In the genomic region with DNA sequence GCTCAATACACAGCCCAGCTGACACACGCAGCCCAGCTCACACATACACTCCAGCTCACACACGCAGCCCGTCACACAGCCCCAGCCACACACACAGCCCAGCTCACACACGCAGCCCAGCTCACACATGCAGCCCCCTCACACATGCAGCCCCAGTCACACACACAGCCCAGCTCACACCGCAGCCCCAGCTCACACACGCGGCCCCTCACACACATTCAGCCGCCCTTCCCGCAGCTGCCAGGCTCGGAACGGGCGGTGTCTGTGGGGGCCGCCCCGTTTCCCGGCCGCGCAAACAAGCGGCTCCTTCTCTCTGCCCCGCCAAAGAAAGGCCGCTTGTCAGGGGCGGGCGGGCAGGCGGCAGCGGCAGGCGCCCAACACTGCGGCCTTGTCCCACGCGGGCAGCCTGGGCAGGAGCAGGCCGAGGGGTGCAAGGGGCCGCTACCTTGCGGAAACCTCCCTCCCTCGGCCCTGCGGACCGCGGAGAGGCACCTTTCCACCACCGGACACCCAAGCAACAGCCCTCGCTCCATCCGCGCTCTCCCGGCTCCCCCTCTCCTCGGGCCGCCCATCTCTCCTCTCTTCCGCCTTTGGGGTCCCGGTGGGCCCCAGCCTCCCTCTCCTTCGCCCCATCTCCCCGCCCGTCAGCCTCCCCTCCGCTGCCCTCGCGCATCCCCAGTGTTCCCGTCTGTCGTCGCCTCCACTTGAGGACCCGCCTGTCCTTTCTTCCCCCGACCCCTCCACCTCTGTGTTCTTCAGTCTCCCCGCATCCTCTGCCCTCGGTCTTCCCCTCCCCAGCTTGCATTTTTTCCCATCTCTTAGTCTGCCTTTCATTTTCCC, we compare ENCODE assay signal across 8 cellular contexts. TPM values are rescaled to one million over a fixed set of nuclear protein-coding genes. Genes with fewer than 3 reads are reported as not detected.
DNase-seq lines count a peak whose midpoint lies in the region; ATAC-seq and TF ChIP-seq lines count a peak whose summit lies in the region.

No MANE protein-coding gene starts in this region.

- H3K27me3 ChIP-seq in esophagus (ENCODE audit: control insufficient read depth in 1 of 2, insufficient read depth in 2 of 2, low read length in 2 of 2) = no peaks in the 10 kb centered on the region
- no peaks in the 10 kb centered on the region for H3K27me3 ChIP-seq in uterus

- TF ChIP-seq CTCF in neural crest cell (conservative IDR thresholded peaks at IDR 0.05) (no peak), uterus (IDR thresholded peaks at IDR 0.05) (no peak)

- H3K4me3 Mint-ChIP-seq in neural crest cell = peak overlapping the region; percentile 89

- H3K36me3 Mint-ChIP-seq in neural crest cell (ENCODE audit: low read depth) = peaks cover 3% of the 10 kb centered on the region

- peak overlapping the region; percentile 73 for H3K27ac Mint-ChIP-seq in neural crest cell (ENCODE audit: unreplicated experiment)

- intact Hi-C loops in uterus (cut with DNase I; ENCODE audit: low total_unique reads) = no loop called here

- peaks cover 59% of the 10 kb centered on the region for H3K4me1 Mint-ChIP-seq in neural crest cell

- H3K27me3 Mint-ChIP-seq in neural crest cell (ENCODE audit: low read depth) = peaks cover 45% of the 10 kb centered on the region

- H3K27ac ChIP-seq in esophagus (ENCODE audit: low read depth in 2 of 2, low read length in 1 of 2) (peak overlapping the region; percentile 76 to 90), uterus (peak overlapping the region; percentile 98 to 99)

- no peak for ATAC-seq in HG03039 (IDR thresholded peaks at IDR 0.05; ENCODE audit: unreplicated experiment)

- H3K9me3 ChIP-seq in esophagus (ENCODE audit: control insufficient read depth in 2 of 2, insufficient read depth in 1 of 2, low read depth in 1 of 2, low read length in 1 of 2) (peaks cover 0 to 4% of the 10 kb centered on the region in 2 donors), uterus (no peaks in the 10 kb centered on the region)

- H3K4me1 ChIP-seq in esophagus (ENCODE audit: control insufficient read depth in 2 of 2, insufficient read depth in 2 of 2, low read length in 1 of 2) (peaks cover 2 to 12% of the 10 kb centered on the region in 2 donors), uterus (peaks cover 9 to 24% of the 10 kb centered on the region in 2 donors)

- H3K4me3 ChIP-seq in esophagus (ENCODE audit: low read depth in 1 of 2, low read length in 2 of 2) (peak overlapping the region; percentile 29 to 41), uterus (peak overlapping the region; percentile 71 to 96)

- H3K9me3 Mint-ChIP-seq in neural crest cell = no peaks in the 10 kb centered on the region

- 34 to 43% methylated on average over 53 to 57 of the region's 57 CpGs for WGBS in esophagus, 2 donors

- DNase-seq in COLO668 (lab: John Stamatoyannopoulos, UW; ENCODE audit: unreplicated experiment) = peak; percentile 46
- DNase-seq in activated CD4-positive, alpha-beta T cell treated with anti-CD3 and anti-CD28 coated beads, Interleukin-2, amount 50 U/mL, for 48 hours = peak; percentile 27 to 34
- no peak for DNase-seq in neural crest cell (ENCODE audit: low read depth, low spot score)
- peak; percentile 30 to 44 for DNase-seq in uterus
- DNase-seq in kidney glomerular epithelial cell (lab: John Stamatoyannopoulos, UW) = no peak
- DNase-seq in NCI-H748 (lab: John Stamatoyannopoulos, UW; ENCODE audit: unreplicated experiment) = no peak

- no peaks in the 10 kb centered on the region for H3K36me3 ChIP-seq in esophagus (ENCODE audit: control insufficient read depth in 2 of 2, insufficient read depth in 2 of 2, low read length in 1 of 2)
- H3K36me3 ChIP-seq in uterus = no peaks in the 10 kb centered on the region

- no peak for TF ChIP-seq POLR2A in uterus (IDR thresholded peaks at IDR 0.05)

RNA-seq across cellular contexts. Expression of gene PHLDB1, which starts 2.2 kb away (rescaled TPM):
- 10 to 100 TPM; 12.9 to 25.7 TPM for polyA plus RNA-seq in esophagus
- 108 and 120 TPM in 2 replicates for total RNA-seq in neural crest cell
- total RNA-seq in uterus = 100 to 1,000 TPM in 3 of 4 donors, 10 to 100 TPM in 1; 53.5 to 517 (median 287) TPM

RNA-seq across cellular contexts. Expression of gene ARCN1, which starts 37.4 kb away (rescaled TPM):
- polyA plus RNA-seq in esophagus = 10 to 100 TPM; 44.7 to 58.0 TPM
- total RNA-seq in neural crest cell (122 and 128 TPM in 2 replicates), uterus (100 to 1,000 TPM in 2 of 4 donors, 10 to 100 TPM in 2; 55.3 to 154 (median 112) TPM)

RNA-seq across cellular contexts. Expression of gene IFT46, which starts 43.9 kb away (rescaled TPM):
- 10 to 100 TPM in 1 of 2 donors, 1 to 10 TPM in 1; 8.6 to 10.9 TPM for polyA plus RNA-seq in esophagus
- total RNA-seq in neural crest cell = 24.2 and 24.4 TPM in 2 replicates
- 10 to 100 TPM; 37.4 to 73.5 (median 58.7) TPM for total RNA-seq in uterus

Comparison
In these comparisons a context has a peak if more than half of its experiments do, and no peak if none do; other contexts are left out.
1. DNase-seq: peak in COLO668 (single experiment), activated CD4-positive, alpha-beta T cell treated with anti-CD3 and anti-CD28 coated beads, Interleukin-2, amount 50 U/mL, for 48 hours (2 of 2) and uterus (2 of 2); none in neural crest cell (single experiment), kidney glomerular epithelial cell (single experiment) and NCI-H748 (single experiment).